Comparison of ENCODE assay signal across 8 cellular contexts in genomic region chr1:117758444-117759316, GRCh38.
DNase-seq lines count a peak whose midpoint lies in the region; ATAC-seq and TF ChIP-seq lines count a peak whose summit lies in the region.

No MANE protein-coding gene starts in this region.

- peak overlapping the region; percentile 72 to 87 for H3K18ac ChIP-seq in mesenchymal stem cell (ENCODE audit: low read depth in 1 of 2, low read length in 2 of 2)

- 21% methylated on average over 24 of the region's 26 CpGs for whole genome bisulfite sequencing in mesenchymal stem cell

- no peaks in the 10 kb centered on the region for H3K9me3 ChIP-seq in mesenchymal stem cell (ENCODE audit: control insufficient read depth, low read length)

- H3K27ac Mint-ChIP-seq in activated CD4-positive, alpha-beta memory T cell treated with anti-CD3 and anti-CD28 coated beads for 36 hours: no peak overlapping the region

- peaks cover 7% of the 10 kb centered on the region for H3K27me3 Mint-ChIP-seq in activated CD4-positive, alpha-beta memory T cell treated with anti-CD3 and anti-CD28 coated beads for 36 hours

- no peaks in the 10 kb centered on the region for H3K9me3 Mint-ChIP-seq in activated CD4-positive, alpha-beta memory T cell treated with anti-CD3 and anti-CD28 coated beads for 36 hours

- H3K4ac ChIP-seq in mesenchymal stem cell (ENCODE audit: low read depth in 1 of 2, low read length in 2 of 2): peak overlapping the region in 1 of 2 experiments; percentile 51

- no peak overlapping the region for H3K27ac ChIP-seq in mesenchymal stem cell (ENCODE audit: low read length, poor library complexity, severe bottlenecking)

- no peaks in the 10 kb centered on the region for H3K79me1 ChIP-seq in mesenchymal stem cell (replicated peaks; ENCODE audit: low read length, poor library complexity, severe bottlenecking)

- peak overlapping the region; percentile 58 for H3K4me3 Mint-ChIP-seq in activated CD4-positive, alpha-beta memory T cell treated with anti-CD3 and anti-CD28 coated beads for 36 hours

- no peak overlapping the region for H3K14ac ChIP-seq in mesenchymal stem cell (ENCODE audit: low read length in 2 of 2)

- POLR2A ChIA-PET in activated CD4-positive, alpha-beta memory T cell treated with anti-CD3 and anti-CD28 coated beads for 36 hours (lab: Charles Lee): interaction anchor here (0.6 to 0.7 kb wide), 4 partner anchors 12 to 932 kb away, joined by 3 to 5 read pairs (median 3); no protein-coding TSS in a partner anchor

- peak overlapping the region; percentile 54 for H2BK15ac ChIP-seq in mesenchymal stem cell (ENCODE audit: low read depth, poor library complexity, severe bottlenecking)

- H3K4me3 ChIP-seq in AG09309 (ENCODE audit: control insufficient read depth, low read depth, low read length): peak overlapping the region; percentile 52
- H3K4me3 ChIP-seq in mesenchymal stem cell (ENCODE audit: insufficient read depth in 1 of 2, low read depth in 1 of 2, low read length in 2 of 2): peak overlapping the region; percentile 50 to 85

- no peak overlapping the region for H2BK5ac ChIP-seq in mesenchymal stem cell (ENCODE audit: low read depth, low read length, poor library complexity, severe bottlenecking)

- H2AK5ac ChIP-seq in mesenchymal stem cell (ENCODE audit: low read length, severe bottlenecking): no peak overlapping the region

- no peak overlapping the region for H3K23ac ChIP-seq in mesenchymal stem cell (ENCODE audit: low read length in 2 of 2)

- H2BK12ac ChIP-seq in mesenchymal stem cell (ENCODE audit: low read length in 2 of 2): peak overlapping the region; percentile 57 to 84

- H3K36me3 Mint-ChIP-seq in activated CD4-positive, alpha-beta memory T cell treated with anti-CD3 and anti-CD28 coated beads for 36 hours: no peaks in the 10 kb centered on the region

- H2AFZ ChIP-seq in mesenchymal stem cell (ENCODE audit: low read depth, low read length): peak overlapping the region; percentile 97

- peaks cover 13% of the 10 kb centered on the region for H3K4me1 Mint-ChIP-seq in activated CD4-positive, alpha-beta memory T cell treated with anti-CD3 and anti-CD28 coated beads for 36 hours (ENCODE audit: low read depth)

- peak; percentile 86 for TF ChIP-seq CTCF in AG09309 (IDR thresholded peaks at IDR 0.05; ENCODE audit: control insufficient read depth, insufficient read depth, low read depth, low read length, missing control alignments)

- ATAC-seq in GM18909 (IDR thresholded peaks at IDR 0.05; ENCODE audit: poor library complexity, unreplicated experiment): peak; percentile 83
- ATAC-seq in HG03520 (IDR thresholded peaks at IDR 0.05; ENCODE audit: unreplicated experiment): peak; percentile 75

- peak overlapping the region; percentile 79 for H3K9ac ChIP-seq in mesenchymal stem cell (ENCODE audit: low read length)

- peak; percentile 46 for DNase-seq in AG09309 (ENCODE audit: low read depth)
- peak; percentile 89 for DNase-seq in NCI-H526 treated with DMSO at 0.1 percent for 48 hours (lab: John Stamatoyannopoulos, UW)
- peak; percentile 76 for DNase-seq in activated CD4-positive, alpha-beta memory T cell treated with anti-CD3 and anti-CD28 coated beads for 36 hours
- DNase-seq in effector CD4-positive, alpha-beta T cell: peak; percentile 59
- peak; percentile 84 for DNase-seq in mesenchymal stem cell
- DNase-seq in stimulated activated CD8-positive, alpha-beta memory T cell treated with anti-CD3 and anti-CD28 coated beads, Interleukin-12 subunit alpha, Interleukin-12 subunit beta, amount 100 ng/mL, for 4 hours (ENCODE audit: low read depth): peak; percentile 37

- CTCF ChIA-PET in activated CD4-positive, alpha-beta memory T cell treated with anti-CD3 and anti-CD28 coated beads for 36 hours (lab: Charles Lee): interaction anchor here (0.6 to 10.1 kb wide), 48 partner anchors 9 to 694 kb away, joined by 3 to 271 read pairs (median 4); partner anchors contain the start of gene TENT5C

- peaks cover 0 to 14% of the 10 kb centered on the region in 2 experiments for H3K27me3 ChIP-seq in mesenchymal stem cell (ENCODE audit: control insufficient read depth in 1 of 2, insufficient read depth in 1 of 2, low read length in 2 of 2)

- H3K4me2 ChIP-seq in mesenchymal stem cell (ENCODE audit: low read length, poor library complexity, severe bottlenecking): peak overlapping the region; percentile 93

- H3K36me3 ChIP-seq in mesenchymal stem cell (ENCODE audit: control insufficient read depth in 1 of 2, insufficient read depth in 2 of 2, low read depth in 1 of 2, low read length in 2 of 2): no peaks in the 10 kb centered on the region

- peak overlapping the region; percentile 55 for H4K8ac ChIP-seq in mesenchymal stem cell (ENCODE audit: low read length)

- peaks cover 6% of the 10 kb centered on the region for H3K4me1 ChIP-seq in mesenchymal stem cell (ENCODE audit: control insufficient read depth, insufficient read depth, low read depth, low read length)

- intact Hi-C loops in activated CD4-positive, alpha-beta memory T cell treated with anti-CD3 and anti-CD28 coated beads for 36 hours (cut with micrococcal nuclease): loop anchor here (1.0 to 10.0 kb wide), 5 partner anchors 96 to 634 kb away; partner anchors contain the start of genes MAN1A2 and TRIM45

- no peak overlapping the region for H2BK120ac ChIP-seq in mesenchymal stem cell (ENCODE audit: low read depth, low read length)

- H4K91ac ChIP-seq in mesenchymal stem cell (ENCODE audit: low read length): peak overlapping the region; percentile 82

Comparison
In these comparisons a context has a peak if more than half of its experiments do, and no peak if none do; other contexts are left out.
1. DNase-seq: peak in every context shown above with its lines; median percentile 89 in NCI-H526 treated with DMSO at 0.1 percent for 48 hours; 84 in mesenchymal stem cell; 76 in activated CD4-positive, alpha-beta memory T cell treated with anti-CD3 and anti-CD28 coated beads for 36 hours; 59 in effector CD4-positive, alpha-beta T cell; 46 in AG09309; 37 in stimulated activated CD8-positive, alpha-beta memory T cell treated with anti-CD3 and anti-CD28 coated beads, Interleukin-12 subunit alpha, Interleukin-12 subunit beta, amount 100 ng/mL, for 4 hours.